In genomic region chr13:44692173-44692713, GRCh38 we compare ENCODE assay signal across 16 cellular contexts.
A peak's percentile ranks its signal among the peaks of the same experiment; 100 is the strongest.
DNase-seq lines count a peak whose midpoint lies in the region; ATAC-seq, FAIRE-seq and TF ChIP-seq lines count a peak whose summit lies in the region.
"Had no signal": no experiment of that assay in that cellular context is flagged by ENCODE, and none has a peak within 500 bp of the region (broad histone marks: within the 10 kb centered on the region; RNA-seq: fewer than 3 reads in every experiment).

No MANE protein-coding gene starts in this region.

- CTCF ChIA-PET in endothelial cell of umbilical vein (lab: Charles Lee), result no interaction called here

- POLR2A ChIA-PET in endothelial cell of umbilical vein (lab: Charles Lee), result no interaction called here

- no peak for ATAC-seq in GM21367 (IDR thresholded peaks at IDR 0.05; ENCODE audit: unreplicated experiment)
- ATAC-seq: activated CD8-positive, alpha-beta memory T cell treated with anti-CD3 and anti-CD28 coated beads, Interleukin-2, amount 10 ng/mL, durations not matched to agents 7 days and 5 days had no signal

- H3K9me3 ChIP-seq in BE2C (no peaks in the 10 kb centered on the region), endothelial cell of umbilical vein (replicated peaks; ENCODE audit: control insufficient read depth, insufficient read depth, low read length) (no peaks in the 10 kb centered on the region)
- H3K9me3 ChIP-seq: tibial nerve had no signal

- H2AFZ ChIP-seq in endothelial cell of umbilical vein (ENCODE audit: low read depth, low read length), result no peak overlapping the region
- H2AFZ ChIP-seq: GM23248, neural progenitor cell had no signal

- H3K36me3 ChIP-seq in BE2C, result no peaks in the 10 kb centered on the region
- no peaks in the 10 kb centered on the region for H3K36me3 ChIP-seq in endothelial cell of umbilical vein (ENCODE audit: control insufficient read depth in 2 of 2, extremely low read depth in 1 of 2, insufficient read depth in 2 of 2, low read length in 2 of 2)
- H3K36me3 ChIP-seq: neural progenitor cell, tibial nerve had no signal

- TF ChIP-seq CTCF in BE2C (IDR thresholded peaks at IDR 0.05; ENCODE audit: low read depth, low read length), result peak; percentile 20; the same call in 1 of the 2 replicates
- TF ChIP-seq CTCF in GM12865 (IDR thresholded peaks at IDR 0.05; ENCODE audit: insufficient read depth, low read depth, low read length, missing control alignments), result no peak
- no peak for TF ChIP-seq CTCF in endothelial cell of umbilical vein (IDR thresholded peaks at IDR 0.05; ENCODE audit: extremely low read depth in 1 of 2, insufficient read depth in 1 of 2, low read depth in 1 of 2, low read length in 2 of 2)

- no peak for FAIRE-seq in endothelial cell of umbilical vein (lab: Jason Lieb, UNC)

- dilution Hi-C loops in endothelial cell of umbilical vein (cut with MboI; ENCODE audit: extremely low pct_ligation_motif_present, low sequenced_read_pairs), result no loop called here

- intact Hi-C loops in endothelial cell of umbilical vein (cut with micrococcal nuclease), result no loop called here

- no peak overlapping the region for H3K4me3 ChIP-seq in BE2C (ENCODE audit: low read depth, low read length)
- H3K4me3 ChIP-seq in GM12865 (ENCODE audit: low read depth, low read length), result no peak overlapping the region
- no peak overlapping the region for H3K4me3 ChIP-seq in endothelial cell of umbilical vein (replicated peaks in 1 of 3; ENCODE audit: insufficient read depth in 1 of 3, low read depth in 1 of 3, low read length in 3 of 3)
- H3K4me3 ChIP-seq: GM23248, neural progenitor cell, tibial nerve had no signal

- H3K27ac ChIP-seq in endothelial cell of umbilical vein (ENCODE audit: insufficient read depth, low read depth, low read length), result no peak overlapping the region
- H3K27ac ChIP-seq: GM23248, neural progenitor cell, tibial nerve had no signal

- DNase-seq in BE2C (no peak), GM12865 (ENCODE audit: low read depth) (peak; percentile 61), NCI-H526 treated with DMSO at 0.1 percent for 48 hours (lab: John Stamatoyannopoulos, UW) (peak; percentile 87), endothelial cell of umbilical vein (ENCODE audit: low read depth, low spot score) (no peak), COLO668 (lab: John Stamatoyannopoulos, UW; ENCODE audit: unreplicated experiment) (no peak), H4 (ENCODE audit: low spot score) (no peak), NCI-H345 (lab: John Stamatoyannopoulos, UW) (no peak)
- DNase-seq: activated CD8-positive, alpha-beta memory T cell treated with anti-CD3 and anti-CD28 coated beads, Interleukin-2, amount 10 ng/mL, durations not matched to agents 7 days and 5 days; GM23248; Karpas-422; NCI-H2029 treated with DMSO at 0.1 percent for 48 hours; retina; stimulated activated CD4-positive, alpha-beta T cell treated with anti-CD3 and anti-CD28 coated beads, Interleukin-1b, Interleukin-23, amount 100 ng/mL, for 48 hours had no signal

- no TSS peak for BruUV-seq in endothelial cell of umbilical vein (replicated peaks; lab: Mats Ljungman, UMichigan)

- H3K27me3 ChIP-seq in BE2C, result no peaks in the 10 kb centered on the region
- H3K27me3 ChIP-seq in endothelial cell of umbilical vein (ENCODE audit: control insufficient read depth in 2 of 2, insufficient read depth in 2 of 2, low read length in 2 of 2), result no peaks in the 10 kb centered on the region
- H3K27me3 ChIP-seq: neural progenitor cell, tibial nerve had no signal

- no peaks in the 10 kb centered on the region for H3K79me2 ChIP-seq in endothelial cell of umbilical vein (ENCODE audit: control insufficient read depth, insufficient read depth, low read length)

- H4K20me1 ChIP-seq in endothelial cell of umbilical vein (replicated peaks; ENCODE audit: control insufficient read depth, extremely low read depth, insufficient read depth, low read length), result no peaks in the 10 kb centered on the region

- no peak for TF ChIP-seq POLR2A in endothelial cell of umbilical vein (IDR thresholded peaks at IDR 0.05; ENCODE audit: low read depth, low read length)

- H3K4me1 ChIP-seq in BE2C (no peaks in the 10 kb centered on the region), endothelial cell of umbilical vein (ENCODE audit: control insufficient read depth, extremely low read depth, insufficient read depth, low read length) (no peaks in the 10 kb centered on the region)
- H3K4me1 ChIP-seq: neural progenitor cell had no signal

- no peak overlapping the region for H3K4me2 ChIP-seq in endothelial cell of umbilical vein (ENCODE audit: insufficient read depth, low read length)
- H3K4me2 ChIP-seq: neural progenitor cell had no signal

- no peaks in the 10 kb centered on the region for H3K9me1 ChIP-seq in endothelial cell of umbilical vein (replicated peaks; ENCODE audit: control insufficient read depth, extremely low read depth, insufficient read depth, low read length)

- no peak overlapping the region for H3K9ac ChIP-seq in endothelial cell of umbilical vein (replicated peaks; ENCODE audit: extremely low read depth, insufficient read depth, low read length)
- H3K9ac ChIP-seq: GM23248, neural progenitor cell had no signal

TF ChIP-seq in endothelial cell of umbilical vein, 7 proteins besides CTCF, POLR2A, EP300 and RAD21:
- TF ChIP-seq POLR2AphosphoS5 (IDR thresholded peaks at IDR 0.05; ENCODE audit: insufficient read depth, low read depth, low read length), result peak; percentile 24
- no peak for TF ChIP-seq MAX (IDR thresholded peaks at IDR 0.05; ENCODE audit: insufficient read depth, insufficient read length)

Comparison
In these comparisons a context has a peak if more than half of its experiments do, and no peak if none do; other contexts are left out.
1. DNase-seq: peak in GM12865 (single experiment) and NCI-H526 treated with DMSO at 0.1 percent for 48 hours (single experiment); none in BE2C (single experiment), endothelial cell of umbilical vein (single experiment), COLO668 (single experiment), H4 (single experiment) and NCI-H345 (single experiment).